Comparison of ENCODE assay signal across 16 cellular contexts in the genomic region with DNA sequence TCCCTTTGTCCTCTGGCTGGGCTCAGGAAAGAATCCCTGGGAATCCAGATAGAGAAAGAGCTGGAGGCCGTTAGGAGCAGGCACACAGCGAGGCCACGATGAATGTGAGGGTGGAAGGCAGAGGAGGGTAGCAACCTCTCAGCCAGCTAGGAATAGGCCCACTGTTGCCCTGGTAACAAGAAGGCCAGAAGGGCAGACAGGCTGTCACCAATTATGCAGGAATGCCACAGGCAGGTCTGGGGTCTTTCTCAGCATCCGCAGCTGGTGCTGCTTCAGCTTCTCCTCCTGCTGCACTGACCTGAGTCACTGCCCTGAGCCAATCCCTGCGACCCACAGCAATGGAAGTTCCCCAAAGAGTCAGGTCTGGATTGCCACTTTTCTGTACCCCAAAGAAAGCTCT.
A peak's percentile ranks its signal among the peaks of the same experiment; 100 is the strongest.
DNase-seq lines count a peak whose midpoint lies in the region; ATAC-seq, FAIRE-seq and TF ChIP-seq lines count a peak whose summit lies in the region.
"Had no signal": no experiment of that assay in that cellular context is flagged by ENCODE, and none has a peak within 500 bp of the region (broad histone marks: within the 10 kb centered on the region; RNA-seq: fewer than 3 reads in every experiment).

No MANE protein-coding gene starts in this region.

- H2BK5ac ChIP-seq in IMR-90 (ENCODE audit: low read depth, low read length, poor library complexity, severe bottlenecking) (no peak overlapping the region), mesenchymal stem cell (ENCODE audit: low read depth, low read length, poor library complexity, severe bottlenecking) (no peak overlapping the region)

- H2BK15ac ChIP-seq in IMR-90 (ENCODE audit: low read depth, low read length), result no peak overlapping the region
- no peak overlapping the region for H2BK15ac ChIP-seq in mesenchymal stem cell (ENCODE audit: low read depth, poor library complexity, severe bottlenecking)

- H3K27me3 ChIP-seq in BE2C (no peaks in the 10 kb centered on the region), IMR-90 (ENCODE audit: control insufficient read depth, insufficient read depth, low read length) (no peaks in the 10 kb centered on the region; the same call in 1 of the 2 replicates), K562 (ENCODE audit: control insufficient read depth in 2 of 2, insufficient read depth in 2 of 2, low read length in 2 of 2) (peaks cover 0 to 4% of the 10 kb centered on the region in 2 experiments; a peak in 1 of 5 replicates), mesenchymal stem cell (ENCODE audit: control insufficient read depth in 1 of 2, insufficient read depth in 1 of 2, low read length in 2 of 2) (peaks cover 0 to 3% of the 10 kb centered on the region in 2 experiments), prostate gland (replicated peaks; ENCODE audit: insufficient read depth) (no peaks in the 10 kb centered on the region)
- H3K27me3 ChIP-seq: breast epithelium had no signal

- TF ChIP-seq POLR2A in IMR-90 (IDR thresholded peaks at IDR 0.05; ENCODE audit: low read depth, low read length) (no peak), K562 (conservative IDR thresholded peaks at IDR 0.05) (no peak), prostate gland (IDR thresholded peaks at IDR 0.05) (no peak)

- H3K14ac ChIP-seq in IMR-90 (replicated peaks; ENCODE audit: low read depth, low read length), result no peak overlapping the region
- no peak overlapping the region for H3K14ac ChIP-seq in mesenchymal stem cell (ENCODE audit: low read length in 2 of 2)

- TF ChIP-seq EP300 in K562 (IDR thresholded peaks at IDR 0.05; ENCODE audit: low read length), result no peak

- H2AK5ac ChIP-seq in IMR-90 (ENCODE audit: low read depth, low read length), result no peak overlapping the region; the same call in 1 of the 2 replicates
- H2AK5ac ChIP-seq in mesenchymal stem cell (ENCODE audit: low read length, severe bottlenecking), result no peak overlapping the region

- CTCF ChIA-PET in IMR-90 (lab: Yijun Ruan, JAX), result interaction anchor here (0.7 to 1.6 kb wide), 6 partner anchors 9 to 251 kb away, joined by 3 to 10 read pairs (median 4); no protein-coding TSS in a partner anchor
- CTCF ChIA-PET in K562 (lab: Yijun Ruan, JAX; ENCODE audit: low intra/inter-chr PET ratio), result interaction anchor here (0.7 to 2.8 kb wide), 4 partner anchors 48 to 327 kb away, joined by 3 to 21 read pairs (median 12); no protein-coding TSS in a partner anchor

- dilution Hi-C loops in IMR-90 (cut with HindIII; ENCODE audit: low sequenced_read_pairs, unreplicated experiment), result no loop called here

- H2AFZ ChIP-seq in IMR-90 (replicated peaks; ENCODE audit: low read length, poor library complexity) (peak overlapping the region; percentile 74), K562 (ENCODE audit: low read depth, low read length) (no peak overlapping the region), mesenchymal stem cell (ENCODE audit: low read depth, low read length) (peak overlapping the region; percentile 72)

- no peak for FAIRE-seq in K562 (lab: Jason Lieb, UNC)
- FAIRE-seq: islet of Langerhans had no signal

- H4K20me1 ChIP-seq in IMR-90 (ENCODE audit: insufficient read depth, low read length) (no peaks in the 10 kb centered on the region), K562 (replicated peaks; ENCODE audit: control insufficient read depth, insufficient read depth, low read length) (0 out of 2 replicates have a peak, but pooled peaks cover 2% of the 10 kb centered on the region)

- intact Hi-C loops in IMR-90 (cut with micrococcal nuclease) (loop anchor here (5.0 kb wide), 4 partner anchors 50 to 325 kb away; no protein-coding TSS in a partner anchor), K562 (cut with micrococcal nuclease) (loop anchor here (2.0 kb wide), 1 partner anchor 180 kb away; no protein-coding TSS in a partner anchor), prostate gland (cut with DNase I) (no loop called here)

- H2BK20ac ChIP-seq in IMR-90 (ENCODE audit: low read depth, low read length), result no peak overlapping the region

- WGBS in IMR-90 (ENCODE audit: extremely low coverage in 2 of 2, insufficient read length in 1 of 2), 2 experiments, result 18% methylated on average over 1 of the region's 5 CpGs; no CpG with 5 or more reads in 1 of the 2 experiments
- 0% methylated on average over 5 of the region's 5 CpGs for WGBS in K562 (ENCODE audit: insufficient coverage, low coverage, missing lambda C conversion rate)
- 26% methylated on average over 5 of the region's 5 CpGs for WGBS in mesenchymal stem cell
- 72% methylated on average over 5 of the region's 5 CpGs for WGBS in prostate gland

- ATAC-seq in IMR-90 (ENCODE audit: low read depth) (no peak), K562 (no peak)
- ATAC-seq: esophagus mucosa had no signal

- TF ChIP-seq RAD21 in IMR-90 (IDR thresholded peaks at IDR 0.05; ENCODE audit: low read length), result no peak
- no peak for TF ChIP-seq RAD21 in K562 (CRISPR knock-in tag; conservative IDR thresholded peaks at IDR 0.05 in 1 of 2, IDR thresholded peaks at IDR 0.05 in 1 of 2)

- no peak overlapping the region for H3K56ac ChIP-seq in IMR-90 (ENCODE audit: extremely low read depth, insufficient read depth, low read length)

- H3K4me1 ChIP-seq in BE2C (peaks cover 7% of the 10 kb centered on the region; the same call in 1 of the 2 replicates), IMR-90 (ENCODE audit: control insufficient read depth, insufficient read depth, low read length) (no peaks in the 10 kb centered on the region), K562 (replicated peaks in 1 of 2; ENCODE audit: control insufficient read depth in 2 of 2, insufficient read depth in 2 of 2, low read length in 2 of 2) (no peaks in the 10 kb centered on the region), mesenchymal stem cell (ENCODE audit: control insufficient read depth, insufficient read depth, low read depth, low read length) (peaks cover 7% of the 10 kb centered on the region), prostate gland (replicated peaks) (no peaks in the 10 kb centered on the region)
- H3K4me1 ChIP-seq: breast epithelium had no signal

- in situ Hi-C loops in IMR-90 (cut with MboI; ENCODE audit: low sequenced_read_pairs), result loop anchor here (5.0 to 25.0 kb wide), 3 partner anchors 180 to 275 kb away; no protein-coding TSS in a partner anchor
- in situ Hi-C loops in K562 (cut with MboI), result no loop called here

- H3K4ac ChIP-seq in IMR-90 (ENCODE audit: low read depth, low read length), result no peak overlapping the region
- no peak overlapping the region for H3K4ac ChIP-seq in mesenchymal stem cell (ENCODE audit: low read depth in 1 of 2, low read length in 2 of 2)

- H3K18ac ChIP-seq in IMR-90 (ENCODE audit: low read depth, low read length) (no peak overlapping the region), mesenchymal stem cell (ENCODE audit: low read depth in 1 of 2, low read length in 2 of 2) (no peak overlapping the region)

- H3K36me3 ChIP-seq in BE2C, result no peaks in the 10 kb centered on the region
- H3K36me3 ChIP-seq in IMR-90 (ENCODE audit: control insufficient read depth, insufficient read depth, low read length), result no peaks in the 10 kb centered on the region
- no peaks in the 10 kb centered on the region for H3K36me3 ChIP-seq in K562 (ENCODE audit: control insufficient read depth, insufficient read depth, low read length)
- no peaks in the 10 kb centered on the region for H3K36me3 ChIP-seq in mesenchymal stem cell (ENCODE audit: control insufficient read depth in 1 of 2, insufficient read depth in 2 of 2, low read depth in 1 of 2, low read length in 2 of 2)
- no peaks in the 10 kb centered on the region for H3K36me3 ChIP-seq in prostate gland
- H3K36me3 ChIP-seq: breast epithelium, thoracic aorta had no signal

- H2BK12ac ChIP-seq in mesenchymal stem cell (ENCODE audit: low read length in 2 of 2), result peak overlapping the region in 1 of 2 experiments; percentile 70

- no peak overlapping the region for H2AK9ac ChIP-seq in IMR-90 (replicated peaks; ENCODE audit: low read depth, low read length, poor library complexity)

- TF ChIP-seq CTCF in BE2C (IDR thresholded peaks at IDR 0.05; ENCODE audit: low read depth, low read length) (no peak), IMR-90 (conservative IDR thresholded peaks at IDR 0.05; ENCODE audit: low read depth, low read length) (no peak), K562 (IDR thresholded peaks at IDR 0.05 in 2 of 3, conservative IDR thresholded peaks at IDR 0.05 in 1 of 3; ENCODE audit: insufficient read depth in 2 of 3, low read depth in 1 of 3, low read length in 3 of 3) (no peak), prostate gland (IDR thresholded peaks at IDR 0.05) (no peak)

- DNase-seq in BE2C, result peak; percentile 65
- no peak for DNase-seq in IMR-90
- no peak for DNase-seq in K562 (ENCODE audit: extremely low read depth in 1 of 4, low spot score in 3 of 4)
- no peak for DNase-seq in mesenchymal stem cell
- DNase-seq in midbrain (lab: John Stamatoyannopoulos, UW), result no peak
- DNase-seq in middle frontal gyrus (ENCODE audit: extremely low spot score, low spot score), result no peak
- DNase-seq in anterior cingulate cortex (lab: John Stamatoyannopoulos, UW), result no peak
- DNase-seq in prostate gland (ENCODE audit: low spot score), result no peak
- DNase-seq: activated CD4-positive, alpha-beta T cell treated with anti-CD3 and anti-CD28 coated beads, Interleukin-2, amount 50 U/mL, for 48 hours; activated T-cell treated with anti-CD3 and anti-CD28 coated beads, Interleukin-2, amount 50 U/mL, for 24 hours; nucleus accumbens; stimulated activated CD4-positive, alpha-beta T cell treated with anti-CD3 and anti-CD28 coated beads, Interleukin-4, amount 100 ng/mL, for 4 hours had no signal

- H3K9me1 ChIP-seq in IMR-90 (ENCODE audit: insufficient read depth, low read length) (no peaks in the 10 kb centered on the region; the same call in 1 of the 2 replicates), K562 (ENCODE audit: control insufficient read depth, insufficient read depth, low read length) (no peaks in the 10 kb centered on the region)

- H2BK120ac ChIP-seq in IMR-90 (ENCODE audit: low read depth, low read length) (no peak overlapping the region), mesenchymal stem cell (ENCODE audit: low read depth, low read length) (no peak overlapping the region)

- H4K91ac ChIP-seq in IMR-90 (ENCODE audit: insufficient read depth, low read depth, low read length), result no peak overlapping the region
- H4K91ac ChIP-seq in mesenchymal stem cell (ENCODE audit: low read length), result no peak overlapping the region

- POLR2A ChIA-PET in IMR-90 (lab: Charles Lee; ENCODE audit: unreplicated experiment) (interaction anchor here (0.9 kb wide), 1 partner anchor 287 kb away, joined by 4 read pairs; a partner anchor contains a TSS), K562 (lab: Yijun Ruan, JAX) (interaction anchor here (0.5 to 1.0 kb wide), 7 partner anchors 15 to 335 kb away, joined by 3 to 4 read pairs (median 3); a partner anchor contains a TSS)

- H4K8ac ChIP-seq in IMR-90 (ENCODE audit: low read depth in 2 of 2, low read length in 2 of 2) (no peak overlapping the region), mesenchymal stem cell (ENCODE audit: low read length) (peak overlapping the region; percentile 76)

- H3K79me1 ChIP-seq in IMR-90 (ENCODE audit: low read depth in 1 of 2, low read length in 2 of 2) (no peaks in the 10 kb centered on the region), mesenchymal stem cell (replicated peaks; ENCODE audit: low read length, poor library complexity, severe bottlenecking) (no peaks in the 10 kb centered on the region)

- no peak overlapping the region; the same call in 1 of the 2 replicates for H4K5ac ChIP-seq in IMR-90 (ENCODE audit: low read depth, low read length)

- H3K9ac ChIP-seq in IMR-90 (ENCODE audit: low read depth, low read length) (no peak overlapping the region), K562 (ENCODE audit: insufficient read depth in 1 of 2, low read depth in 2 of 2, low read length in 2 of 2) (no peak overlapping the region), mesenchymal stem cell (ENCODE audit: low read length) (no peak overlapping the region)

- H3K27ac ChIP-seq in IMR-90 (ENCODE audit: insufficient read depth, low read length) (no peak overlapping the region), K562 (ENCODE audit: extremely low read depth, low read depth, low read length) (no peak overlapping the region), mesenchymal stem cell (ENCODE audit: low read length, poor library complexity, severe bottlenecking) (no peak overlapping the region), prostate gland (no peak overlapping the region)
- H3K27ac ChIP-seq: breast epithelium, thoracic aorta had no signal

- H3K9me3 ChIP-seq in BE2C (no peaks in the 10 kb centered on the region), IMR-90 (ENCODE audit: control insufficient read depth, insufficient read depth, low read length) (no peaks in the 10 kb centered on the region), K562 (replicated peaks; ENCODE audit: control insufficient read depth, insufficient read depth, low read depth, low read length) (no peaks in the 10 kb centered on the region), mesenchymal stem cell (ENCODE audit: control insufficient read depth, low read length) (no peaks in the 10 kb centered on the region), prostate gland (no peaks in the 10 kb centered on the region)
- H3K9me3 ChIP-seq: breast epithelium, thoracic aorta had no signal

- H3K4me2 ChIP-seq in IMR-90 (ENCODE audit: low read depth, low read length) (no peak overlapping the region), K562 (ENCODE audit: insufficient read depth, low read length) (no peak overlapping the region), mesenchymal stem cell (ENCODE audit: low read length, poor library complexity, severe bottlenecking) (no peak overlapping the region)

- H3K23ac ChIP-seq in IMR-90 (ENCODE audit: low read depth, low read length), result no peak overlapping the region
- no peak overlapping the region for H3K23ac ChIP-seq in mesenchymal stem cell (ENCODE audit: low read length in 2 of 2)

- no peak overlapping the region for H3K4me3 ChIP-seq in BE2C (ENCODE audit: low read depth, low read length)
- H3K4me3 ChIP-seq in IMR-90 (ENCODE audit: insufficient read depth, low read depth, low read length), result no peak overlapping the region
- H3K4me3 ChIP-seq in K562, result no peak overlapping the region
- no peak overlapping the region for H3K4me3 ChIP-seq in mesenchymal stem cell (ENCODE audit: insufficient read depth in 1 of 2, low read depth in 1 of 2, low read length in 2 of 2)
- H3K4me3 ChIP-seq in prostate gland, result no peak overlapping the region
- H3K4me3 ChIP-seq: breast epithelium, thoracic aorta had no signal

- BruUV-seq in IMR-90 (replicated peaks; lab: Mats Ljungman, UMichigan) (no TSS peak), K562 (replicated peaks; lab: Mats Ljungman, UMichigan) (no TSS peak)

- no peaks in the 10 kb centered on the region for H3K79me2 ChIP-seq in K562 (ENCODE audit: control insufficient read depth, insufficient read depth, low read length)
